ENCODE assay signal across 8 cellular contexts in genomic region chr17:39450847-39451581, GRCh38. TPM values are rescaled to one million over a fixed set of nuclear protein-coding genes. Genes with fewer than 3 reads are reported as not detected.
DNase-seq lines count a peak whose midpoint lies in the region; ATAC-seq and TF ChIP-seq lines count a peak whose summit lies in the region.

Gene MED1, minus strand, starts transcription at chr17:39451263. Its CDS starts 201 bp downstream, at chr17:39451062.

- H3K9me3 Mint-ChIP-seq in T-cell = no peaks in the 10 kb centered on the region
- no peaks in the 10 kb centered on the region for H3K9me3 Mint-ChIP-seq in type B pancreatic cell

- H3K27me3 Mint-ChIP-seq in T-cell = no peaks in the 10 kb centered on the region
- no peaks in the 10 kb centered on the region for H3K27me3 Mint-ChIP-seq in type B pancreatic cell

- 0 to 1% (median 0%) methylated on average over 36 to 37 of the region's 37 CpGs for WGBS in adipose tissue, 3 donors

- intact Hi-C loops in cardiac septum (cut with DNase I) = loop anchor here (1.0 to 2.0 kb wide), 2 partner anchors 10 to 48 kb away; partner anchors contain the start of gene CDK12

- peak within 1 kb of the TSS; percentile 98 for H3K27ac Mint-ChIP-seq in T-cell
- H3K27ac Mint-ChIP-seq in type B pancreatic cell = peak within 1 kb of the TSS; percentile 99

- CTCF ChIA-PET in T-cell (lab: Charles Lee) = interaction anchor here (0.5 to 2.1 kb wide), 7 partner anchors 8 to 245 kb away, joined by 3 to 23 read pairs (median 3); partner anchors contain the start of genes CDK12 (in 2 of the 2) and FBXL20 (in 1 of the 2)

- H3K36me3 Mint-ChIP-seq in T-cell = peaks cover 9% of the 10 kb centered on the region
- peaks cover 4% of the 10 kb centered on the region for H3K36me3 Mint-ChIP-seq in type B pancreatic cell

- H3K27ac ChIP-seq in adipose tissue (ENCODE audit: low read depth, low read length) = no peak within 1 kb of the TSS

- H3K4me1 Mint-ChIP-seq in T-cell = peaks cover 35 to 42% (median 36%) of the 10 kb centered on the region in 3 donors
- peaks cover 14% of the 10 kb centered on the region for H3K4me1 Mint-ChIP-seq in type B pancreatic cell (ENCODE audit: unreplicated experiment)

- H3K4me3 ChIP-seq in GM12875 (ENCODE audit: low read depth, low read length) = peak within 1 kb of the TSS; percentile 82

- peak; percentile 98 for DNase-seq in NCI-H1436 treated with DMSO at 0.1 percent for 48 hours (lab: John Stamatoyannopoulos, UW)
- peak; percentile 74 to 94 (median 88) for DNase-seq in T-cell
- peak; percentile 95 for DNase-seq in cardiac septum (ENCODE audit: low spot score)
- peak; percentile 93 for DNase-seq in pons (ENCODE audit: low spot score)
- DNase-seq in type B pancreatic cell (ENCODE audit: extremely low spot score, unreplicated experiment) = peak; percentile 94

- H3K4me3 Mint-ChIP-seq in T-cell = peak within 1 kb of the TSS; percentile 96 to 98 (median 98)
- peak within 1 kb of the TSS; percentile 98 for H3K4me3 Mint-ChIP-seq in type B pancreatic cell

- POLR2A ChIA-PET in T-cell (lab: Charles Lee) = interaction anchor here (0.6 to 3.3 kb wide), 10 partner anchors 10 to 1838 kb away, joined by 3 to 26 read pairs (median 4); partner anchors contain the start of genes CDK12 (in 2 of the 2) and GSDMB (in 1 of the 2)

- TF ChIP-seq CTCF in GM12875 (IDR thresholded peaks at IDR 0.05; ENCODE audit: borderline replicate concordance, insufficient read depth, low read depth, low read length) (no peak), type B pancreatic cell (conservative IDR thresholded peaks at IDR 0.05) (no peak)

- ATAC-seq in HG02840 (IDR thresholded peaks at IDR 0.05; ENCODE audit: low FRiP score, unreplicated experiment) (peak; percentile 97), T-cell (replicated peaks in 1 of 4) (peak; percentile 92 to 97 (median 95))

RNA-seq across cellular contexts. Expression of gene MED1, which starts in this region (rescaled TPM):
- total RNA-seq in T-cell (10 to 100 TPM; 41.4 to 55.6 (median 52.6) TPM), cardiac septum (24.2 TPM), type B pancreatic cell (ENCODE audit: low replicate concordance) (33.7 and 46.2 TPM in 2 replicates)
- polyA plus RNA-seq in adipose tissue = 10 to 100 TPM in 2 of 3 donors, 1 to 10 TPM in 1; 5.0 to 13.3 (median 11.7) TPM
